Comparison of ENCODE assay signal across 2 cellular contexts in genomic region chr1:112509005-112509659, GRCh38.
TF ChIP-seq lines count a peak whose summit lies in the region.

No MANE protein-coding gene starts in this region.

TF ChIP-seq in A549, 52 proteins besides CTCF, POLR2A, EP300 and RAD21 (continued from another document):
- no peak for TF ChIP-seq BCL3 (IDR thresholded peaks at IDR 0.05)
- no peak for TF ChIP-seq BHLHE40 (IDR thresholded peaks at IDR 0.05; ENCODE audit: low read depth, low read length)

TF ChIP-seq in HCT116, 20 proteins besides CTCF, POLR2A, EP300 and RAD21 (continued from another document):
- no peak for TF ChIP-seq ZBTB33 (IDR thresholded peaks at IDR 0.05; ENCODE audit: extremely low read depth, insufficient replicate concordance, low read length)
- no peak for TF ChIP-seq YY1 (IDR thresholded peaks at IDR 0.05; ENCODE audit: extremely low read depth, insufficient replicate concordance, low read depth, low read length)
- no peak for TF ChIP-seq ATF3 (IDR thresholded peaks at IDR 0.05)
- TF ChIP-seq ZNF274 (IDR thresholded peaks at IDR 0.05; ENCODE audit: low read depth, low read length): no peak
- no peak for TF ChIP-seq ZFX (IDR thresholded peaks at IDR 0.05)
- no peak for TF ChIP-seq CBX3 (IDR thresholded peaks at IDR 0.05; ENCODE audit: low read depth)
